Comparison of ENCODE assay signal across 1 cellular context in the genomic region with DNA sequence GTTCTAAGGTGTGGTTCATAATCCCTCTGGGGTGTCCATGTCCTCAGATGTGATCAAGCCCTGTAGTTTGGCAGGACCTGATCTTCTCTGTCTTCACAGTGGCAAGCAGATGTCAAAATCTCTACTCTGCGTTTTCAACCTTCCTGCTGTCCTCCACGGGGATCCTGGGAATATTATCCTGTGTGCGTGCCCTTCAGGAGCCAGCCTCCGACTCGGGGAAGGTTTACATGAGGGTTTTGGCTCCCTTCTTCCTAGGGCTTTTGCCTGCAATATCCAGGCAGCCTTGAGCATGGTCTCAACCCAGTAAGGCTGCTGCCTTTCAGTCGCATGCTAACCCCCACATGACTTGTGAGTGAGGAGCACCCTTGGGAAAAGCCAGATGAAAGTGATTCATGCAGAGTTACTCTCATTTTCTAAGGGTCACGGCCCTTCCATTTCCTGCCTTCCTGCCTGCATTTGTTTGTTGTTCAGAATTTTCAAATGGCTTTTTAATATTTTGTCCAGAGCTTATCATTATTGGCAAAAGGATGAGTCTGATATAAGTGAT.
A peak's percentile ranks its signal among the peaks of the same experiment; 100 is the strongest.
TF ChIP-seq lines count a peak whose summit lies in the region.

No MANE protein-coding gene starts in this region.

TF ChIP-seq in HEK293, 187 proteins besides CTCF, POLR2A, EP300 and RAD21 (continued from another document):
- no peak for TF ChIP-seq ZNF513 (tag by site-specific recombination; IDR thresholded peaks at IDR 0.05)
- TF ChIP-seq SP2 (tag by site-specific recombination; IDR thresholded peaks at IDR 0.05), result 0 out of 2 replicates have a peak, but pooled peaks have one; percentile 13
- TF ChIP-seq ZIC2 (tag by site-specific recombination; IDR thresholded peaks at IDR 0.05), result no peak; the same call in 1 of the 2 replicates
- no peak for TF ChIP-seq ZNF221 (tag by site-specific recombination; IDR thresholded peaks at IDR 0.05; ENCODE audit: borderline replicate concordance)
- no peak for TF ChIP-seq ZNF521 (tag by site-specific recombination; IDR thresholded peaks at IDR 0.05)
- TF ChIP-seq ZNF24 (tag by site-specific recombination; IDR thresholded peaks at IDR 0.05), result no peak
- TF ChIP-seq, protein P1, sequence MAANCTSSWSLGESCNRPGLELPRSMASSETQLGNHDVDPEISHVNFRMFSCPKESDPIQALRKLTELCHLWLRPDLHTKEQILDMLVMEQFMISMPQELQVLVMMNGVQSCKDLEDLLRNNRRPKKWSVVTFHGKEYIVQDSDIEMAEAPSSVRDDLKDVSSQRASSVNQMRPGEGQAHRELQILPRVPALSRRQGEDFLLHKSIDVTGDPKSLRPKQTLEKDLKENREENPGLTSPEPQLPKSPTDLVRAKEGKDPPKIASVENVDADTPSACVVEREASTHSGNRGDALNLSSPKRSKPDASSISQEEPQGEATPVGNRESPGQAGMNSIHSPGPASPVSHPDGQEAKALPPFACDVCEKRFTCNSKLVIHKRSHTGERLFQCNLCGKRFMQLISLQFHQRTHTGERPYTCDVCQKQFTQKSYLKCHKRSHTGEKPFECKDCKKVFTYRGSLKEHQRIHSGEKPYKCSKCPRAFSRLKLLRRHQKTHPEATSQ (tag by site-specific recombination; IDR thresholded peaks at IDR 0.05), result no peak
- no peak for TF ChIP-seq ZBTB1 (tag by site-specific recombination; IDR thresholded peaks at IDR 0.05)
- no peak for TF ChIP-seq ZNF530 (tag by site-specific recombination; IDR thresholded peaks at IDR 0.05; ENCODE audit: low read depth)
- no peak for TF ChIP-seq ZNF169 (tag by site-specific recombination; IDR thresholded peaks at IDR 0.05)
- TF ChIP-seq TCF7L2 (IDR thresholded peaks at IDR 0.05; ENCODE audit: borderline replicate concordance, low read depth, low read length), result 0 out of 2 replicates have a peak, but pooled peaks have one; percentile 64
- peak; percentile 63 for TF ChIP-seq ZNF600 (tag by site-specific recombination; IDR thresholded peaks at IDR 0.05)
- no peak for TF ChIP-seq KLF10 (tag by site-specific recombination; IDR thresholded peaks at IDR 0.05)
